8 cellular contexts compared by ENCODE assay signal in the genomic region with DNA sequence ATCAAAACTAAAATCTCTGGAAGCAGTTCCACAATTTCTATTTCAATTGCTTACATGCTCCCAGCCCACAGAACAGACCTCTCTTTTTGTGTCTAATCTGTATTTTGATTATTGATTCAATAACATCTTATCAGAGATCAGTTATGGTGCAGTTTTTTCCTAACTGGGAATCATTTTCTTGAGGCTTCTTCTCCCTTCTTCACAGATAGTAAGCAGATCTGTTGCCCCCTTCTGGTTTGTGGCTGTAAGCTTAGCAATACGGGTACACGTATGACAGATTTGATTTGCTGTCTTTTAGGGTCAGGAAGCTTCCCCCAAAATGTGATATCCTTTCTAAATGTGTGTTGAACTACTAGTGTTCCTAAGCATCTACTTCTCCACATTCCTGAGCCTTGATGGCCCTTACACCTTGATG. TPM values are rescaled to one million over a fixed set of nuclear protein-coding genes. Genes with fewer than 3 reads are reported as not detected.
A peak's percentile ranks its signal among the peaks of the same experiment; 100 is the strongest.
DNase-seq lines count a peak whose midpoint lies in the region; ATAC-seq and TF ChIP-seq lines count a peak whose summit lies in the region.

No MANE protein-coding gene starts in this region.

- H3K27ac ChIP-seq in ACC112 (ENCODE audit: low read depth, low read length) (peak overlapping the region; percentile 83), HCT116 (ENCODE audit: low read depth, low read length) (no peak overlapping the region)

- no peak for TF ChIP-seq POLR2A in HCT116 (IDR thresholded peaks at IDR 0.05; ENCODE audit: borderline replicate concordance, extremely low read depth, insufficient read depth, insufficient read length)

- peak; percentile 48 for TF ChIP-seq RAD21 in HCT116 (IDR thresholded peaks at IDR 0.05; ENCODE audit: low read depth)

- CTCF ChIA-PET in HCT116 (lab: Charles Lee) = interaction anchor here (0.9 to 1.8 kb wide), 7 partner anchors 8 to 503 kb away, joined by 3 to 5 read pairs (median 3); no protein-coding TSS in a partner anchor

- no peaks in the 10 kb centered on the region for H3K27me3 ChIP-seq in ACC112 (ENCODE audit: insufficient read depth, low read length)
- H3K27me3 ChIP-seq in HCT116 (ENCODE audit: insufficient read depth, low read length) = no peaks in the 10 kb centered on the region
- H3K27me3 ChIP-seq in kidney epithelial cell (ENCODE audit: control insufficient read depth, insufficient read depth, low read length) = no peaks in the 10 kb centered on the region

- H3K4me2 ChIP-seq in HCT116 (ENCODE audit: low read length) = no peak overlapping the region

- DNase-seq in HCT116 (ENCODE audit: low read depth, low spot score) (peak; percentile 39), amniotic epithelial cell (ENCODE audit: low read depth) (peak; percentile 71), kidney epithelial cell (ENCODE audit: low read depth) (no peak)

- peaks cover 4% of the 10 kb centered on the region for H3K79me2 ChIP-seq in ACC112 (ENCODE audit: control insufficient read depth, insufficient read depth, low read length, unreplicated experiment)
- peaks cover 44% of the 10 kb centered on the region for H3K79me2 ChIP-seq in HCT116 (ENCODE audit: insufficient read depth, low read length)

- H3K9me2 ChIP-seq in HCT116 (ENCODE audit: insufficient read depth) = no peaks in the 10 kb centered on the region

- H3K9me3 ChIP-seq in HCT116 (ENCODE audit: control insufficient read depth in 1 of 2, insufficient read depth in 1 of 2, low read depth in 1 of 2, low read length in 2 of 2) = no peaks in the 10 kb centered on the region

- H3K4me1 ChIP-seq in ACC112 (ENCODE audit: control insufficient read depth, insufficient read depth, low read length, unreplicated experiment) = peaks cover 38% of the 10 kb centered on the region
- peaks cover 0 to 5% of the 10 kb centered on the region in 2 experiments; a peak in 1 of 4 replicates for H3K4me1 ChIP-seq in HCT116 (ENCODE audit: control insufficient read depth in 1 of 2, insufficient read depth in 2 of 2, low read length in 2 of 2)

- H3K4me3 ChIP-seq in ACC112 (ENCODE audit: low read depth, low read length) (no peak overlapping the region), HCT116 (replicated peaks in 1 of 2; ENCODE audit: low read depth in 1 of 2, low read length in 2 of 2) (no peak overlapping the region), kidney epithelial cell (ENCODE audit: low read depth, low read length) (no peak overlapping the region)

- RAD21 ChIA-PET in HCT116 (lab: Charles Lee; ENCODE audit: low non-redundant PET in 1 of 2, low total read pairs in 2 of 2, uncharacterized antibody in 2 of 2, unreplicated experiment in 2 of 2) = no interaction called here

- H3K9ac ChIP-seq in HCT116 (ENCODE audit: low read length) = no peak overlapping the region

- H3K36me3 ChIP-seq in ACC112 (ENCODE audit: insufficient read depth, low read length) = no peaks in the 10 kb centered on the region
- peaks cover 0 to 27% of the 10 kb centered on the region in 2 experiments; a peak in 2 of 4 replicates for H3K36me3 ChIP-seq in HCT116 (ENCODE audit: control insufficient read depth in 1 of 2, insufficient read depth in 2 of 2, low read length in 2 of 2)
- no peaks in the 10 kb centered on the region for H3K36me3 ChIP-seq in kidney epithelial cell (ENCODE audit: control insufficient read depth, insufficient read depth, low read length)

- POLR2A ChIA-PET in HCT116 (lab: Charles Lee) = no interaction called here

- ATAC-seq in HCT116 (peak; percentile 80), GM18858 (IDR thresholded peaks at IDR 0.05; ENCODE audit: unreplicated experiment) (no peak), HG02840 (IDR thresholded peaks at IDR 0.05; ENCODE audit: low FRiP score, unreplicated experiment) (no peak), GM18907 (IDR thresholded peaks at IDR 0.05; ENCODE audit: unreplicated experiment) (no peak), GM21529 (IDR thresholded peaks at IDR 0.05; ENCODE audit: unreplicated experiment) (no peak)

- 0 out of 2 replicates have a peak, but pooled peaks cover 3% of the 10 kb centered on the region for H4K20me1 ChIP-seq in HCT116 (ENCODE audit: insufficient read depth)

- no TSS peak for BruUV-seq in HCT116 (replicated peaks; lab: Mats Ljungman, UMichigan)

- peak; percentile 32 to 64 (median 53); a peak in 5 of 6 replicates for TF ChIP-seq CTCF in HCT116 (IDR thresholded peaks at IDR 0.05 in 2 of 3, conservative IDR thresholded peaks at IDR 0.05 in 1 of 3; ENCODE audit: borderline replicate concordance in 1 of 3, insufficient read depth in 1 of 3, low read depth in 2 of 3, low read length in 2 of 3)
- peak; percentile 62 for TF ChIP-seq CTCF in kidney epithelial cell (IDR thresholded peaks at IDR 0.05; ENCODE audit: insufficient read depth, low read length, poor library complexity, severe bottlenecking)

- no peak overlapping the region for H2AFZ ChIP-seq in ACC112 (ENCODE audit: low read length, unreplicated experiment)
- no peak overlapping the region for H2AFZ ChIP-seq in HCT116 (ENCODE audit: low read depth, low read length, poor library complexity, severe bottlenecking)

- intact Hi-C loops in HCT116 (cut with micrococcal nuclease) = loop anchor here (1.0 kb wide), 2 partner anchors 142 to 502 kb away; no protein-coding TSS in a partner anchor

TF ChIP-seq in HCT116, 20 proteins besides CTCF, POLR2A, EP300 and RAD21:
- TF ChIP-seq, protein P1, sequence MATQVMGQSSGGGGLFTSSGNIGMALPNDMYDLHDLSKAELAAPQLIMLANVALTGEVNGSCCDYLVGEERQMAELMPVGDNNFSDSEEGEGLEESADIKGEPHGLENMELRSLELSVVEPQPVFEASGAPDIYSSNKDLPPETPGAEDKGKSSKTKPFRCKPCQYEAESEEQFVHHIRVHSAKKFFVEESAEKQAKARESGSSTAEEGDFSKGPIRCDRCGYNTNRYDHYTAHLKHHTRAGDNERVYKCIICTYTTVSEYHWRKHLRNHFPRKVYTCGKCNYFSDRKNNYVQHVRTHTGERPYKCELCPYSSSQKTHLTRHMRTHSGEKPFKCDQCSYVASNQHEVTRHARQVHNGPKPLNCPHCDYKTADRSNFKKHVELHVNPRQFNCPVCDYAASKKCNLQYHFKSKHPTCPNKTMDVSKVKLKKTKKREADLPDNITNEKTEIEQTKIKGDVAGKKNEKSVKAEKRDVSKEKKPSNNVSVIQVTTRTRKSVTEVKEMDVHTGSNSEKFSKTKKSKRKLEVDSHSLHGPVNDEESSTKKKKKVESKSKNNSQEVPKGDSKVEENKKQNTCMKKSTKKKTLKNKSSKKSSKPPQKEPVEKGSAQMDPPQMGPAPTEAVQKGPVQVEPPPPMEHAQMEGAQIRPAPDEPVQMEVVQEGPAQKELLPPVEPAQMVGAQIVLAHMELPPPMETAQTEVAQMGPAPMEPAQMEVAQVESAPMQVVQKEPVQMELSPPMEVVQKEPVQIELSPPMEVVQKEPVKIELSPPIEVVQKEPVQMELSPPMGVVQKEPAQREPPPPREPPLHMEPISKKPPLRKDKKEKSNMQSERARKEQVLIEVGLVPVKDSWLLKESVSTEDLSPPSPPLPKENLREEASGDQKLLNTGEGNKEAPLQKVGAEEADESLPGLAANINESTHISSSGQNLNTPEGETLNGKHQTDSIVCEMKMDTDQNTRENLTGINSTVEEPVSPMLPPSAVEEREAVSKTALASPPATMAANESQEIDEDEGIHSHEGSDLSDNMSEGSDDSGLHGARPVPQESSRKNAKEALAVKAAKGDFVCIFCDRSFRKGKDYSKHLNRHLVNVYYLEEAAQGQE (IDR thresholded peaks at IDR 0.05; ENCODE audit: low read depth) = no peak
- TF ChIP-seq YY1 (IDR thresholded peaks at IDR 0.05; ENCODE audit: extremely low read depth, insufficient replicate concordance, low read depth, low read length) = no peak
- TF ChIP-seq EZH2 (IDR thresholded peaks at IDR 0.05) = no peak
- TF ChIP-seq JUND (IDR thresholded peaks at IDR 0.05) = no peak
- TF ChIP-seq ELF1 (IDR thresholded peaks at IDR 0.05; ENCODE audit: borderline replicate concordance, low read depth) = no peak
- TF ChIP-seq FOSL1 (IDR thresholded peaks at IDR 0.05; ENCODE audit: low read depth) = no peak
- no peak for TF ChIP-seq SRF (IDR thresholded peaks at IDR 0.05; ENCODE audit: low read depth)
- TF ChIP-seq CEBPB (IDR thresholded peaks at IDR 0.05; ENCODE audit: low read depth) = no peak
- TF ChIP-seq, protein P2, sequence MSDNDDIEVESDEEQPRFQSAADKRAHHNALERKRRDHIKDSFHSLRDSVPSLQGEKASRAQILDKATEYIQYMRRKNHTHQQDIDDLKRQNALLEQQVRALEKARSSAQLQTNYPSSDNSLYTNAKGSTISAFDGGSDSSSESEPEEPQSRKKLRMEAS (IDR thresholded peaks at IDR 0.05) = no peak
- TF ChIP-seq TCF7L2 (IDR thresholded peaks at IDR 0.05; ENCODE audit: borderline replicate concordance, extremely low read depth, insufficient read depth, insufficient read length) = no peak
- TF ChIP-seq, protein P3, sequence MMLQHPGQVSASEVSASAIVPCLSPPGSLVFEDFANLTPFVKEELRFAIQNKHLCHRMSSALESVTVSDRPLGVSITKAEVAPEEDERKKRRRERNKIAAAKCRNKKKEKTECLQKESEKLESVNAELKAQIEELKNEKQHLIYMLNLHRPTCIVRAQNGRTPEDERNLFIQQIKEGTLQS (IDR thresholded peaks at IDR 0.05) = no peak
- no peak for TF ChIP-seq POLR2AphosphoS5 (IDR thresholded peaks at IDR 0.05; ENCODE audit: low read depth, low read length)
- TF ChIP-seq CBX3 (IDR thresholded peaks at IDR 0.05; ENCODE audit: low read depth) = no peak
- TF ChIP-seq SIN3A (IDR thresholded peaks at IDR 0.05; ENCODE audit: low read depth) = no peak
- no peak for TF ChIP-seq EZH2phosphoT487 (IDR thresholded peaks at IDR 0.05; ENCODE audit: borderline replicate concordance)

RNA-seq across cellular contexts. Expression of a gene that starts 39.4 kb away (rescaled TPM):
- 113 TPM for total RNA-seq in HCT116 (2021; ENCODE audit: unreplicated experiment)
- 37.7 and 51.2 TPM in 2 replicates for polyA plus RNA-seq in HCT116 (2012)
- 67.3 and 77.4 TPM in 2 replicates for total RNA-seq in kidney epithelial cell

RNA-seq across cellular contexts. Expression of a gene that starts 39.5 kb away (rescaled TPM):
- total RNA-seq in HCT116 (2021; ENCODE audit: unreplicated experiment) (19.3 TPM), kidney epithelial cell (10.5 and 11.7 TPM in 2 replicates)
- 4.9 and 8.7 TPM in 2 replicates for polyA plus RNA-seq in HCT116 (2012)
